10 cellular contexts compared by ENCODE assay signal in the genomic region with DNA sequence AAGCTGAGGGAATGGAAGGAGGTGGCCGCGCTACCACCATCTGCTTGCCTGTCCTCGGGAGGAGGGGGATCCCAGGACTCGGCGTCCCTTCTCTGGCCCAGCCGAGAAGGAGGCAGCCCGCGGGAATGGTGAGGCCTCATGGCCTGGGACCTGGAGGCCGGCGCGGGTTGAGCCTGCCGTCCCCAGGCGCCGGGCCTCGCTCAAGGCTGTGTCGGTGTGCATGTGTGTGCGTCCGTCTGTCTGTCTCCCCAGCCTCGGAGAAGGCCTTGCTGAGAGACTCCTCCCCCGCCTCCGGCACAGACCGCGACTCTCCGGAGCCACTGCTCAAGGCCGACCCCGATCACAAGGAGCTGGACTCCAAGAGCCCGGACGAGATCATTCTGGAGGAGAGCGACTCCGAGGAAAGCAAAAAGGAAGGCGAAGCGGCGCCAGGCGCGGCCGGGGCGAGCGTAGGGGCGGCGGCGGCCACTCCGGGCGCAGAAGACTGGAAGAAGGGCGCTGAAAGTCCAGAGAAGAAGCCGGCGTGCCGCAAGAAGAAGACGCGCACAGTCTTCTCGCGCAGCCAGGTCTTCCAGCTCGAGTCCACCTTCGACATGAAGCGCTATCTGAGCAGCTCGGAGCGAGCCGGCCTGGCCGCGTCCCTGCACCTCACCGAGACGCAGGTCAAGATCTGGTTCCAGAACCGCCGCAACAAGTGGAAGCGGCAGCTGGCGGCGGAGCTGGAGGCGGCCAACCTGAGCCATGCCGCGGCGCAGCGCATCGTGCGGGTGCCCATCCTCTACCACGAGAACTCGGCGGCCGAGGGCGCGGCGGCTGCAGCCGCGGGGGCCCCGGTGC. TPM values are rescaled to one million over a fixed set of nuclear protein-coding genes. Genes with fewer than 3 reads are reported as not detected.
DNase-seq lines count a peak whose midpoint lies in the region; TF ChIP-seq lines count a peak whose summit lies in the region.
"Had no signal": no experiment of that assay in that cellular context is flagged by ENCODE, and none has a peak within 500 bp of the region (broad histone marks: within the 10 kb centered on the region; RNA-seq: fewer than 3 reads in every experiment).

No MANE protein-coding gene starts in this region.

- H3K27ac Mint-ChIP-seq in T-helper 1 cell treated with Interleukin-12 subunit alpha and Interleukin-12 subunit beta and Interleukin-4 antibody, amounts not matched to agents 30 μg/mL and 1 μg/mL, for 36 hours: peak overlapping the region; percentile 83

- in situ Hi-C loops in ACHN (cut with HindIII; ENCODE audit: low pct_ligation_motif_present, low pct_unique_long_range_greater_than_20kb, low sequenced_read_pairs): no loop called here

- no peaks in the 10 kb centered on the region for H3F3A ChIP-seq in smooth muscle cell (ENCODE audit: low read depth)

- DNase-seq in NCI-H82 (lab: John Stamatoyannopoulos, UW) (peak; percentile 49), NCI-H82 treated with DMSO at 0.1 percent for 48 hours (lab: John Stamatoyannopoulos, UW; ENCODE audit: unreplicated experiment) (no peak), fibroblast of lung (ENCODE audit: low read depth in 2 of 2) (peak; percentile 23 to 24), smooth muscle cell (lab: John Stamatoyannopoulos, UW; ENCODE audit: unreplicated experiment) (no peak), COR-L47 (lab: John Stamatoyannopoulos, UW) (no peak), GM03348 (ENCODE audit: low spot score) (no peak), ACHN (no peak)
- DNase-seq: AML-193, hypothalamus had no signal

- TF ChIP-seq CTCF in fibroblast of lung (conservative IDR thresholded peaks at IDR 0.05 in 1 of 2, IDR thresholded peaks at IDR 0.05 in 1 of 2; ENCODE audit: low read depth in 1 of 2, low read length in 2 of 2) (no peak), smooth muscle cell (IDR thresholded peaks at IDR 0.05; ENCODE audit: borderline replicate concordance, insufficient read depth, poor library complexity, severe bottlenecking) (no peak)

- H3K27me3 ChIP-seq in fibroblast of lung (ENCODE audit: control insufficient read depth, insufficient read depth, low read length): peaks cover 90% of the 10 kb centered on the region
- peaks cover 100% of the 10 kb centered on the region for H3K27me3 ChIP-seq in smooth muscle cell (ENCODE audit: low read depth)

- H3K36me3 Mint-ChIP-seq in T-helper 1 cell treated with Interleukin-12 subunit alpha and Interleukin-12 subunit beta and Interleukin-4 antibody, amounts not matched to agents 30 μg/mL and 1 μg/mL, for 36 hours (ENCODE audit: low read depth): peaks cover 8% of the 10 kb centered on the region

- H3K4me1 Mint-ChIP-seq in T-helper 1 cell treated with Interleukin-12 subunit alpha and Interleukin-12 subunit beta and Interleukin-4 antibody, amounts not matched to agents 30 μg/mL and 1 μg/mL, for 36 hours (ENCODE audit: low read depth): peaks cover 20% of the 10 kb centered on the region

- no peaks in the 10 kb centered on the region for H4K20me1 ChIP-seq in fibroblast of lung (ENCODE audit: control insufficient read depth, extremely low read depth, insufficient read depth, low read length)
- H4K20me1 ChIP-seq in smooth muscle cell (ENCODE audit: low read depth): no peaks in the 10 kb centered on the region

- no peaks in the 10 kb centered on the region for H3K9me3 Mint-ChIP-seq in T-helper 1 cell treated with Interleukin-12 subunit alpha and Interleukin-12 subunit beta and Interleukin-4 antibody, amounts not matched to agents 30 μg/mL and 1 μg/mL, for 36 hours

- H2AFZ ChIP-seq in fibroblast of lung (ENCODE audit: low read length) (no peak overlapping the region), smooth muscle cell (ENCODE audit: low read depth) (no peak overlapping the region)

- no peaks in the 10 kb centered on the region for H3K9me3 ChIP-seq in fibroblast of lung (ENCODE audit: control insufficient read depth, insufficient read depth, low read depth, low read length)
- H3K9me3 ChIP-seq in smooth muscle cell (replicated peaks; ENCODE audit: low read depth): no peaks in the 10 kb centered on the region

- H3K4me1 ChIP-seq in fibroblast of lung (ENCODE audit: control insufficient read depth, extremely low read depth, insufficient read depth, low read length) (peaks cover 5% of the 10 kb centered on the region), smooth muscle cell (ENCODE audit: low read depth) (peaks cover 45% of the 10 kb centered on the region)

- 2% methylated on average over 83 of the region's 83 CpGs for WGBS in smooth muscle cell (ENCODE audit: low lambda C conversion rate)

- peaks cover 83% of the 10 kb centered on the region for H3K27me3 Mint-ChIP-seq in T-helper 1 cell treated with Interleukin-12 subunit alpha and Interleukin-12 subunit beta and Interleukin-4 antibody, amounts not matched to agents 30 μg/mL and 1 μg/mL, for 36 hours (ENCODE audit: low read depth)

- H3K79me2 ChIP-seq in fibroblast of lung (ENCODE audit: control insufficient read depth, insufficient read depth, low read length) (no peaks in the 10 kb centered on the region), smooth muscle cell (ENCODE audit: low read depth) (no peaks in the 10 kb centered on the region)

- peak overlapping the region; percentile 75 for H3K4me3 Mint-ChIP-seq in T-helper 1 cell treated with Interleukin-12 subunit alpha and Interleukin-12 subunit beta and Interleukin-4 antibody, amounts not matched to agents 30 μg/mL and 1 μg/mL, for 36 hours

- H3K4me2 ChIP-seq in fibroblast of lung (ENCODE audit: extremely low read depth, insufficient read depth, low read length): peak overlapping the region; percentile 25
- peak overlapping the region; percentile 79 for H3K4me2 ChIP-seq in smooth muscle cell

- H3K9ac ChIP-seq in fibroblast of lung (ENCODE audit: insufficient read depth, low read length) (no peak overlapping the region), smooth muscle cell (ENCODE audit: low read depth) (no peak overlapping the region)

- H3K36me3 ChIP-seq in fibroblast of lung (ENCODE audit: control insufficient read depth, insufficient read depth, low read length) (no peaks in the 10 kb centered on the region), smooth muscle cell (ENCODE audit: low read depth) (no peaks in the 10 kb centered on the region)

- H3K27ac ChIP-seq in fibroblast of lung (ENCODE audit: insufficient read depth, low read length) (no peak overlapping the region), smooth muscle cell (ENCODE audit: low read depth) (no peak overlapping the region)

- H3K4me3 ChIP-seq in fibroblast of lung (replicated peaks in 1 of 4; ENCODE audit: control extremely low read depth in 1 of 4, insufficient read depth in 1 of 4, low read depth in 3 of 4, low read length in 4 of 4) (no peak overlapping the region), smooth muscle cell (peak overlapping the region; percentile 8)

RNA-seq across cellular contexts. Expression of gene HMX3, which starts 1.3 kb away (rescaled TPM):
- total RNA-seq in fibroblast of lung: not detected in 2 replicates
- polyA plus RNA-seq in fibroblast of lung: not detected in 2 replicates
- not detected in 2 replicates for polyA plus RNA-seq in fibroblast of lung (2012)
- not detected in 2 replicates for polyA minus RNA-seq in fibroblast of lung (ENCODE audit: low replicate concordance)
- not detected in 2 replicates for total RNA-seq in smooth muscle cell
- polyA plus RNA-seq in smooth muscle cell: not detected in 2 replicates

RNA-seq across cellular contexts. Expression of gene HMX2, which starts 10.9 kb away (rescaled TPM):
- total RNA-seq in fibroblast of lung: not detected in 2 replicates
- not detected in 2 replicates for polyA plus RNA-seq in fibroblast of lung
- not detected in 2 replicates for polyA plus RNA-seq in fibroblast of lung (2012)
- not detected in 2 replicates for polyA minus RNA-seq in fibroblast of lung (ENCODE audit: low replicate concordance)
- total RNA-seq in smooth muscle cell: not detected in 2 replicates
- polyA plus RNA-seq in smooth muscle cell: not detected in 2 replicates

RNA-seq across cellular contexts. Expression of gene BUB3, which starts 17.2 kb away (rescaled TPM):
- total RNA-seq in fibroblast of lung (98.9 and 195 TPM in 2 replicates), smooth muscle cell (78.4 and 95.2 TPM in 2 replicates)
- polyA plus RNA-seq in fibroblast of lung (121 and 229 TPM in 2 replicates), smooth muscle cell (75.3 and 81.6 TPM in 2 replicates)
- 88.0 and 168 TPM in 2 replicates for polyA plus RNA-seq in fibroblast of lung (2012)
- polyA minus RNA-seq in fibroblast of lung (ENCODE audit: low replicate concordance): 197 and 434 TPM in 2 replicates

Comparison
In these comparisons a context has a peak if more than half of its experiments do, and no peak if none do; other contexts are left out.
1. DNase-seq: peak in NCI-H82 (single experiment) and fibroblast of lung (2 of 2); none in NCI-H82 treated with DMSO at 0.1 percent for 48 hours (single experiment), smooth muscle cell (single experiment), COR-L47 (single experiment), GM03348 (single experiment) and ACHN (single experiment).